8 cellular contexts compared by ENCODE assay signal in the genomic region with DNA sequence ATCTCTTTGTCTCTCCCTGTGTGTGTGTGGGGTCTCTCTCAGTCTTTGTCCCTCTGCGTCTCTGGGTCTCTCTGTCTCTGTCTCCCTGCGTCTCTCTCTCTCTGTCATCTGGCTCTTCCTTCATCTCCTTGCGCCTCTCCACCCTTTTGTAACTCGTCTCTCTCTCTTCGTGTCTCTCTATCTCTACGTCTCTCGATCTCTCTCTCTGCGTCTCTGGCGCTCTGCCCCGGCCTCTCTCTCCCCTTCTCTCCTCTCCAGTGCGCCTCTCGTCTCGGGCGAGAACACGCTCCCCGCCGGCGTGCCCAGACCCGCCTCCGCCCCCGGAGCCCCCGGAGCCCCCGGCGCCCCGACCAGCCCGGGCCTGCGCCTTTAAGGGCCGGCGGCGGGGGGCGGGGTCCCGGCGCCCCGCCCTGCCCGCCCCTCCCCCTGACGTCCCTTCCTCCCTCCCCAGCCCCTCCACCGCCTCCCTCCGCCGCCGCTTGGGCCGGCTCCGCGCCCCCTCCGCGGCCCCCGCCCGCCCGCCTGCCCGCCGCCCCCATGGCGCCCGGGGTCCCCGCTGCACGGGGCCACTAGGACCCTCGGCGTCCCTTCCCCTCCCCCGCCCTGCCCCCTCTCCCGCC. TPM values are rescaled to one million over a fixed set of nuclear protein-coding genes. Genes with fewer than 3 reads are reported as not detected.
DNase-seq lines count a peak whose midpoint lies in the region; ATAC-seq and TF ChIP-seq lines count a peak whose summit lies in the region.

A gene (plus strand): TSS at position 440 of the 620 bp plus-strand sequence. CDS start 318 bp downstream, outside the sequence.

- CTCF ChIA-PET in IMR-90 (lab: Yijun Ruan, JAX) = no interaction called here

- peak within 1 kb of the TSS; percentile 42; the same call in 1 of the 2 replicates for H3K56ac ChIP-seq in IMR-90 (ENCODE audit: extremely low read depth, insufficient read depth, low read length)

- TF ChIP-seq CTCF in IMR-90 (conservative IDR thresholded peaks at IDR 0.05; ENCODE audit: low read depth, low read length) = no peak
- TF ChIP-seq CTCF in omental fat pad (IDR thresholded peaks at IDR 0.05) = no peak
- no peak for TF ChIP-seq CTCF in testis (IDR thresholded peaks at IDR 0.05)

- peak within 1 kb of the TSS; percentile 44; the same call in 1 of the 3 replicates for H2BK15ac ChIP-seq in IMR-90 (ENCODE audit: low read depth, low read length)

- peak within 1 kb of the TSS; percentile 22 for H3K18ac ChIP-seq in IMR-90 (ENCODE audit: low read depth, low read length)

- peak within 1 kb of the TSS; percentile 89 for H3K9ac ChIP-seq in IMR-90 (ENCODE audit: low read depth, low read length)

- H3K4me2 ChIP-seq in IMR-90 (ENCODE audit: low read depth, low read length) = peak within 1 kb of the TSS; percentile 98

- peak within 1 kb of the TSS; percentile 68 to 91 for H4K8ac ChIP-seq in IMR-90 (ENCODE audit: low read depth in 2 of 2, low read length in 2 of 2)

- dilution Hi-C loops in IMR-90 (cut with HindIII; ENCODE audit: low sequenced_read_pairs, unreplicated experiment) = no loop called here

- TF ChIP-seq POLR2A in IMR-90 (IDR thresholded peaks at IDR 0.05; ENCODE audit: low read depth, low read length) (no peak), testis (IDR thresholded peaks at IDR 0.05) (no peak)

- H3K23ac ChIP-seq in IMR-90 (ENCODE audit: low read depth, low read length) = peak within 1 kb of the TSS; percentile 72; the same call in 1 of the 2 replicates

- TF ChIP-seq RAD21 in IMR-90 (IDR thresholded peaks at IDR 0.05; ENCODE audit: low read length) = no peak

- H3K14ac ChIP-seq in IMR-90 (replicated peaks; ENCODE audit: low read depth, low read length) = peak within 1 kb of the TSS; percentile 79

- H3K27me3 ChIP-seq in IMR-90 (ENCODE audit: control insufficient read depth, insufficient read depth, low read length) (no peaks in the 10 kb centered on the region), testis (no peaks in the 10 kb centered on the region)

- peak; percentile 86 for ATAC-seq in IMR-90 (ENCODE audit: low read depth)
- peak; percentile 58 for ATAC-seq in SK-N-SH treated with all-trans-retinoic acid at 6 μM for 48 hours
- peak; percentile 57 for ATAC-seq in omental fat pad (ENCODE audit: low FRiP score)
- no peak for ATAC-seq in HG03196 (IDR thresholded peaks at IDR 0.05; ENCODE audit: unreplicated experiment)

- peak within 1 kb of the TSS; percentile 62 for H3K4ac ChIP-seq in IMR-90 (ENCODE audit: low read depth, low read length)

- H3K9me1 ChIP-seq in IMR-90 (ENCODE audit: insufficient read depth, low read length) = peaks cover 6% of the 10 kb centered on the region; the same call in 1 of the 2 replicates

- POLR2A ChIA-PET in IMR-90 (lab: Charles Lee; ENCODE audit: unreplicated experiment) = interaction anchor here (0.6 to 0.9 kb wide), 2 partner anchors 10 to 15 kb away, joined by 3 read pairs; no protein-coding TSS in a partner anchor

- H2BK20ac ChIP-seq in IMR-90 (ENCODE audit: low read depth, low read length) = 0 out of 2 replicates have a peak within 1 kb of the TSS, but pooled peaks have one; percentile 64

- H3K79me1 ChIP-seq in IMR-90 (ENCODE audit: low read depth in 1 of 2, low read length in 2 of 2) = peaks cover 23 to 43% of the 10 kb centered on the region in 2 experiments

- H2BK5ac ChIP-seq in IMR-90 (ENCODE audit: low read depth, low read length, poor library complexity, severe bottlenecking) = peak within 1 kb of the TSS; percentile 48

- no peaks in the 10 kb centered on the region for H3K9me3 ChIP-seq in IMR-90 (ENCODE audit: control insufficient read depth, insufficient read depth, low read length)
- no peaks in the 10 kb centered on the region for H3K9me3 ChIP-seq in testis

- peaks cover 18% of the 10 kb centered on the region for H3K4me1 ChIP-seq in IMR-90 (ENCODE audit: control insufficient read depth, insufficient read depth, low read length)
- H3K4me1 ChIP-seq in testis = peaks cover 39% of the 10 kb centered on the region

- H2AK5ac ChIP-seq in IMR-90 (ENCODE audit: low read depth, low read length) = peak within 1 kb of the TSS; percentile 21; the same call in 1 of the 2 replicates

- in situ Hi-C loops in IMR-90 (cut with MboI; ENCODE audit: low sequenced_read_pairs) = no loop called here

- H2AK9ac ChIP-seq in IMR-90 (replicated peaks; ENCODE audit: low read depth, low read length, poor library complexity) = peak within 1 kb of the TSS; percentile 97

- intact Hi-C loops in IMR-90 (cut with micrococcal nuclease) (loop anchor here (5.0 kb wide), 1 partner anchor 86 kb away; no protein-coding TSS in a partner anchor), testis (cut with DNase I; ENCODE audit: low total_unique reads) (no loop called here)

- DNase-seq in DMS79 treated with DMSO at 0.1 percent for 48 hours (lab: John Stamatoyannopoulos, UW) (peak; percentile 29), IMR-90 (peak; percentile 34), glomerular visceral epithelial cell (ENCODE audit: extremely low spot score) (peak; percentile 69), omental fat pad (ENCODE audit: low spot score) (no peak), testis (peak; percentile 57)
- DNase-seq in activated naive CD4-positive, alpha-beta T cell treated with anti-CD3 and anti-CD28 coated beads, Interleukin-2, amount 50 U/mL, for 16 hours = peak; percentile 63

- H3K36me3 ChIP-seq in IMR-90 (ENCODE audit: control insufficient read depth, insufficient read depth, low read length) (peaks cover 10% of the 10 kb centered on the region), testis (ENCODE audit: low read depth, missing control alignments) (no peaks in the 10 kb centered on the region)

- BruUV-seq in IMR-90 (replicated peaks; lab: Mats Ljungman, UMichigan) = no TSS peak

- H3K4me3 ChIP-seq in IMR-90 (ENCODE audit: insufficient read depth, low read depth, low read length) (peak within 1 kb of the TSS; percentile 96), testis (peak within 1 kb of the TSS; percentile 93 to 96)

- H4K91ac ChIP-seq in IMR-90 (ENCODE audit: insufficient read depth, low read depth, low read length) = peak within 1 kb of the TSS; percentile 26; the same call in 1 of the 2 replicates

- H4K5ac ChIP-seq in IMR-90 (ENCODE audit: low read depth, low read length) = peak within 1 kb of the TSS; percentile 98

- H3K27ac ChIP-seq in IMR-90 (ENCODE audit: insufficient read depth, low read length) = peak within 1 kb of the TSS; percentile 79
- H3K27ac ChIP-seq in testis = peak within 1 kb of the TSS; percentile 86 to 97

- H2AFZ ChIP-seq in IMR-90 (replicated peaks; ENCODE audit: low read length, poor library complexity) = peak within 1 kb of the TSS; percentile 98

- peaks cover 34% of the 10 kb centered on the region for H4K20me1 ChIP-seq in IMR-90 (ENCODE audit: insufficient read depth, low read length)

- 0% methylated on average over 8 of the region's 58 CpGs; no CpG with 5 or more reads in 1 of the 2 experiments for WGBS in IMR-90 (ENCODE audit: extremely low coverage in 2 of 2, insufficient read length in 1 of 2), 2 experiments
- 1 to 2% methylated on average over 32 to 36 of the region's 58 CpGs for WGBS in testis, 2 donors

- H2BK120ac ChIP-seq in IMR-90 (ENCODE audit: low read depth, low read length) = peak within 1 kb of the TSS; percentile 59; the same call in 1 of the 2 replicates

TF ChIP-seq in IMR-90, 13 proteins besides CTCF, POLR2A, EP300 and RAD21 (continues in another document):
- TF ChIP-seq MAZ (IDR thresholded peaks at IDR 0.05; ENCODE audit: borderline replicate concordance, low read depth, low read length) = no peak; the same call in 1 of the 2 replicates
- TF ChIP-seq FOS (IDR thresholded peaks at IDR 0.05; ENCODE audit: low read depth, low read length) = no peak
- no peak for TF ChIP-seq RCOR1 (IDR thresholded peaks at IDR 0.05; ENCODE audit: insufficient replicate concordance, low read length)
- TF ChIP-seq SMC3 (IDR thresholded peaks at IDR 0.05; ENCODE audit: low read depth, low read length) = no peak
- no peak for TF ChIP-seq BHLHE40 (IDR thresholded peaks at IDR 0.05; ENCODE audit: low read depth, low read length)
- TF ChIP-seq MXI1 (IDR thresholded peaks at IDR 0.05; ENCODE audit: borderline replicate concordance, low read depth, low read length) = no peak

TF ChIP-seq in SK-N-SH treated with all-trans-retinoic acid at 6 μM for 48 hours, 23 proteins besides CTCF, POLR2A, EP300 and RAD21 (continues in another document):
- TF ChIP-seq OSR1 (CRISPR knock-in tag; IDR thresholded peaks at IDR 0.05) (no peak), ISL1 (CRISPR knock-in tag; IDR thresholded peaks at IDR 0.05) (no peak), ZFP30 (CRISPR knock-in tag; IDR thresholded peaks at IDR 0.05) (no peak), GLIS3 (CRISPR knock-in tag; IDR thresholded peaks at IDR 0.05) (no peak)
- TF ChIP-seq, protein P1, sequence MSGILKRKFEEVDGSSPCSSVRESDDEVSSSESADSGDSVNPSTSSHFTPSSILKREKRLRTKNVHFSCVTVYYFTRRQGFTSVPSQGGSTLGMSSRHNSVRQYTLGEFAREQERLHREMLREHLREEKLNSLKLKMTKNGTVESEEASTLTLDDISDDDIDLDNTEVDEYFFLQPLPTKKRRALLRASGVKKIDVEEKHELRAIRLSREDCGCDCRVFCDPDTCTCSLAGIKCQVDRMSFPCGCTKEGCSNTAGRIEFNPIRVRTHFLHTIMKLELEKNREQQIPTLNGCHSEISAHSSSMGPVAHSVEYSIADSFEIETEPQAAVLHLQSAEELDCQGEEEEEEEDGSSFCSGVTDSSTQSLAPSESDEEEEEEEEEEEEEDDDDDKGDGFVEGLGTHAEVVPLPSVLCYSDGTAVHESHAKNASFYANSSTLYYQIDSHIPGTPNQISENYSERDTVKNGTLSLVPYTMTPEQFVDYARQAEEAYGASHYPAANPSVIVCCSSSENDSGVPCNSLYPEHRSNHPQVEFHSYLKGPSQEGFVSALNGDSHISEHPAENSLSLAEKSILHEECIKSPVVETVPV (CRISPR knock-in tag; IDR thresholded peaks at IDR 0.05) = no peak

RNA-seq across cellular contexts. Expression of the gene that starts here (rescaled TPM):
- 8.1 and 11.3 TPM in 2 replicates for total RNA-seq in IMR-90 (2012; rRNA removed)
- 20.3 and 20.7 TPM in 2 replicates for polyA plus RNA-seq in IMR-90 (2012; rRNA removed)
- 19.3 and 52.1 TPM in 2 replicates for polyA plus RNA-seq in IMR-90 (2012; cell fraction: cytosol; rRNA removed)
- polyA plus RNA-seq in IMR-90 (2012; cell fraction: nucleus; rRNA removed; ENCODE audit: low replicate concordance) = 33.3 and 34.2 TPM in 2 replicates
- total RNA-seq in omental fat pad = 10 to 100 TPM; 10.6 to 14.8 (median 12.0) TPM
- 100 to 1,000 TPM; 197 to 200 TPM for total RNA-seq in testis
- 114 TPM for polyA plus RNA-seq in testis (ENCODE audit: insufficient read depth, low read depth, low replicate concordance)

Comparison
In these comparisons a context has a peak if more than half of its experiments do, and no peak if none do; other contexts are left out.
1. RNA of the gene that starts here (total RNA-seq): 197 to 200 TPM in testis; 10.6 to 14.8 TPM in omental fat pad and 8.1 to 11.3 TPM in IMR-90; every median in the first group is over 10 times any median in the second.